27 cellular contexts compared by ENCODE assay signal in genomic region chr5:4271193-4271592, GRCh38.
"Had no signal": no experiment of that assay in that cellular context is flagged by ENCODE, and none has a peak within 500 bp of the region (broad histone marks: within the 10 kb centered on the region; RNA-seq: fewer than 3 reads in every experiment).

No MANE protein-coding gene starts in this region.

- ATAC-seq: stimulated activated effector memory CD8-positive, alpha-beta T cell treated with anti-CD3 and anti-CD28 coated beads, Interleukin-12 subunit alpha, Interleukin-12 subunit beta, amount 100 ng/mL, for 72 hours; stimulated activated memory B cell treated with anti-CD40 and anti-IgM and Interleukin-4, amounts not matched to agents 10 μg/mL and 1 μg/mL and 100 μg/mL, for 72 hours; stimulated activated naive B cell treated with anti-CD40 and anti-IgM and Interleukin-4, amounts not matched to agents 10 μg/mL and 1 μg/mL and 100 μg/mL, for 72 hours; stimulated activated naive CD8-positive, alpha-beta T cell treated with anti-CD3 and anti-CD28 coated beads, Interleukin-15, amount 100 ng/mL, for 72 hours; stimulated activated naive CD8-positive, alpha-beta T cell treated with anti-CD3 and anti-CD28 coated beads, Interleukin-15, Interleukin-2, amounts not matched to agents 100 U/mL and 50 U/mL, for 24 hours; upper lobe of right lung had no signal

- H3K9me3 ChIP-seq: testis, thoracic aorta, thyroid gland, tibial artery, transverse colon, uterus, vagina had no signal

- H3K4me1 ChIP-seq: stomach, suprapubic skin, testis, thyroid gland, tibial artery, tibial nerve, transverse colon, upper lobe of left lung, upper lobe of right lung, uterus, vagina had no signal

- FAIRE-seq: urothelium cell line had no signal

- DNase-seq: stimulated activated CD4-positive, alpha-beta T cell treated with anti-CD3 and anti-CD28 coated beads, Interleukin-2, amount 100 ng/mL, for 48 hours; stimulated activated CD4-positive, alpha-beta T cell treated with anti-CD3 and anti-CD28 coated beads, Interleukin-4, amount 100 ng/mL, for 1 hour; stimulated activated CD4-positive, alpha-beta T cell treated with anti-CD3 and anti-CD28 coated beads, Interleukin-4, amount 100 ng/mL, for 24 hours; stimulated activated CD4-positive, alpha-beta T cell treated with anti-CD3 and anti-CD28 coated beads, Interleukin-4, amount 100 ng/mL, for 4 hours; stimulated activated CD8-positive, alpha-beta memory T cell treated with anti-CD3 and anti-CD28 coated beads, Interleukin-4, amount 100 ng/mL, for 48 hours; stimulated activated naive B cell treated with anti-CD40 and anti-IgM and Interleukin-4, amounts not matched to agents 10 μg/mL and 1 μg/mL and 100 μg/mL, for 72 hours; stimulated activated naive CD4-positive, alpha-beta T cell; stimulated activated naive CD4-positive, alpha-beta T cell treated with Interleukin-2 at 50 U/mL for 16 hours; stimulated activated naive CD8-positive, alpha-beta T cell treated with anti-CD3 and anti-CD28 coated beads, Interleukin-15, amount 100 ng/mL, for 72 hours; stimulated activated naive CD8-positive, alpha-beta T cell treated with anti-CD3 and anti-CD28 coated beads, Interleukin-15, Interleukin-2, amounts not matched to agents 100 U/mL and 50 U/mL, for 24 hours; stomach; substantia nigra; testis; thyroid gland; tibial artery; transverse colon; trophoblast cell; upper lobe of left lung; upper lobe of right lung; uterus had no signal

- H3K27me3 ChIP-seq: stomach, suprapubic skin, testis, thyroid gland, tibial artery, tibial nerve, transverse colon, upper lobe of left lung, upper lobe of right lung, uterus, vagina had no signal

- H3K36me3 ChIP-seq: stomach, suprapubic skin, thoracic aorta, thyroid gland, tibial artery, tibial nerve, transverse colon, upper lobe of left lung, upper lobe of right lung, uterus, vagina had no signal

- H3K4me3 ChIP-seq: stomach, suprapubic skin, testis, thoracic aorta, thyroid gland, tibial artery, tibial nerve, transverse colon, upper lobe of left lung, upper lobe of right lung, uterus, vagina had no signal

- H3K27ac ChIP-seq: stomach, suprapubic skin, testis, thoracic aorta, thyroid gland, tibial artery, tibial nerve, transverse colon, upper lobe of left lung, upper lobe of right lung, uterus, vagina had no signal
